Comparison of ENCODE assay signal across 8 cellular contexts in the genomic region with DNA sequence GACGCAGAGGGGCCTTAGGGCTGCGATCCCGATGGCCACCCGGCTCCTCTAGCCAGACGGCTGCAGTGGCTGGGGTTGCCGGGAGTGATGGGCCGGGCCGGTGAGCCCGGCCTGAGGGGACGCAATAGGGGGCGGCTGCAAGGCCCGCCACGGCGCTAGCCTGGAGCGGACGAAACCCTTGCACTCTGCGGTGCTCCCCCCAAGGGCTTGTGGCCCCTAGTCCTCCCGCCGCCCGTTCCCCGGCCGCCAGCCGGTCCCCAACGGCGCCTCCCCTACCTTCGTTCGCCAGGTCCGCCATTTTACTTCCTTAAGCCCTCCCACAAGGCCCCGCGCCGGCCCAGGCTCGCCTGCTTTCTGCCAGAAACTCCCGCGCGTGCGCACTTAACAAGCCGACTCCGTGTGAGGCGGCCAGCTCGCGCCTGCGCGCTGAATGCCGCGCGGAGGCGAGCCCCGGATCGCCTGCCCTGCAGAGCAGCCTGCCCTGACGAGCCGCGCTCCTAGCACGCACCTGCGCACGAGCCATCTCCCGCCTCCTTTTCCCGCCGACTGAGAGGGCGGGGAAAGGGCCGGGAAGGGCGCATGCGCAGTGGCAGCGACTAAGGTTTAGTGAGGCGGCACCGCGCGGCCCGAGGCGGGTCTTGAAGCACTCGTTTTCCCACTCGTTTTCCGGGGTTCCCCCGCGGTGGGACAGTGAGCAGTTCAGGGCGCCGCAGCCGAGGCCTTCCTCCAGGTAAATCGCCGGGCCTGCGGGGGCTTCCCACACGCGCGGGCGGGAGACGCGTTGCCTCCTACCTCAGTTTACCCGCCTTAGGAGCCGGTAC. TPM values are rescaled to one million over a fixed set of nuclear protein-coding genes. Genes with fewer than 3 reads are reported as not detected.
A peak's percentile ranks its signal among the peaks of the same experiment; 100 is the strongest.
DNase-seq lines count a peak whose midpoint lies in the region; ATAC-seq and TF ChIP-seq lines count a peak whose summit lies in the region.

A gene with protein sequence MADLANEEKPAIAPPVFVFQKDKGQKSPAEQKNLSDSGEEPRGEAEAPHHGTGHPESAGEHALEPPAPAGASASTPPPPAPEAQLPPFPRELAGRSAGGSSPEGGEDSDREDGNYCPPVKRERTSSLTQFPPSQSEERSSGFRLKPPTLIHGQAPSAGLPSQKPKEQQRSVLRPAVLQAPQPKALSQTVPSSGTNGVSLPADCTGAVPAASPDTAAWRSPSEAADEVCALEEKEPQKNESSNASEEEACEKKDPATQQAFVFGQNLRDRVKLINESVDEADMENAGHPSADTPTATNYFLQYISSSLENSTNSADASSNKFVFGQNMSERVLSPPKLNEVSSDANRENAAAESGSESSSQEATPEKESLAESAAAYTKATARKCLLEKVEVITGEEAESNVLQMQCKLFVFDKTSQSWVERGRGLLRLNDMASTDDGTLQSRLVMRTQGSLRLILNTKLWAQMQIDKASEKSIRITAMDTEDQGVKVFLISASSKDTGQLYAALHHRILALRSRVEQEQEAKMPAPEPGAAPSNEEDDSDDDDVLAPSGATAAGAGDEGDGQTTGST (minus strand): TSS at position 356 of the 821 bp plus-strand sequence. CDS start 58 bp downstream, at position 298.

- ATAC-seq in HG02798 (IDR thresholded peaks at IDR 0.05; ENCODE audit: poor library complexity, unreplicated experiment): peak; percentile 96

- peak within 1 kb of the TSS; percentile 97 for H3K4me3 ChIP-seq in GM12875 (ENCODE audit: low read depth, low read length)

- TF ChIP-seq CTCF in GM12875 (IDR thresholded peaks at IDR 0.05; ENCODE audit: borderline replicate concordance, insufficient read depth, low read depth, low read length) (no peak), type B pancreatic cell (conservative IDR thresholded peaks at IDR 0.05) (no peak)

- peak within 1 kb of the TSS; percentile 93 for H3K4me3 Mint-ChIP-seq in type B pancreatic cell

- WGBS in adipose tissue, 3 donors: 0 to 1% (median 0%) methylated on average over 77 to 88 of the region's 88 CpGs

- H3K36me3 Mint-ChIP-seq in type B pancreatic cell: peaks cover 5% of the 10 kb centered on the region

- peak within 1 kb of the TSS; percentile 90 for H3K27ac Mint-ChIP-seq in type B pancreatic cell

- no peaks in the 10 kb centered on the region for H3K9me3 Mint-ChIP-seq in type B pancreatic cell

- no peaks in the 10 kb centered on the region for H3K27me3 Mint-ChIP-seq in type B pancreatic cell

- DNase-seq in NCI-H1436 (lab: John Stamatoyannopoulos, UW) (peak; percentile 98), T follicular helper cell (ENCODE audit: low read depth) (peak; percentile 98), cardiac septum (ENCODE audit: low spot score) (peak; percentile 99), pons (ENCODE audit: low spot score) (peak; percentile 97), type B pancreatic cell (ENCODE audit: extremely low spot score, unreplicated experiment) (peak; percentile 100)

- peaks cover 31% of the 10 kb centered on the region for H3K4me1 Mint-ChIP-seq in type B pancreatic cell (ENCODE audit: unreplicated experiment)

- intact Hi-C loops in cardiac septum (cut with DNase I): no loop called here

- H3K27ac ChIP-seq in adipose tissue (ENCODE audit: low read depth, low read length): peak within 1 kb of the TSS; percentile 31

RNA-seq across cellular contexts. Expression of the gene that starts here (rescaled TPM):
- polyA plus RNA-seq in adipose tissue: 10 to 100 TPM; 26.3 to 34.5 (median 32.3) TPM
- total RNA-seq in cardiac septum (49.0 TPM), type B pancreatic cell (ENCODE audit: low replicate concordance) (75.5 and 92.4 TPM in 2 replicates)

Comparison
In these comparisons a context has a peak if more than half of its experiments do, and no peak if none do; other contexts are left out.
1. Peak in every context shown above with its lines: DNase-seq, ATAC-seq, H3K4me3 ChIP-seq and H3K27ac ChIP-seq.